2 cellular contexts compared by ENCODE assay signal in genomic region chr16:74339226-74339625, GRCh38. TPM values are rescaled to one million over a fixed set of nuclear protein-coding genes. Genes with fewer than 3 reads are reported as not detected.
"Had no signal": no experiment of that assay in that cellular context is flagged by ENCODE, and none has a peak within 500 bp of the region (broad histone marks: within the 10 kb centered on the region; RNA-seq: fewer than 3 reads in every experiment).

No MANE protein-coding gene starts in this region.

RNA-seq across cellular contexts. Expression of gene NPIPB15, which starts 36.9 kb away (rescaled TPM):
- total RNA-seq: Right ventricle myocardium superior had no signal
- polyA plus RNA-seq: SK-N-SH had no signal
